In the genomic region with DNA sequence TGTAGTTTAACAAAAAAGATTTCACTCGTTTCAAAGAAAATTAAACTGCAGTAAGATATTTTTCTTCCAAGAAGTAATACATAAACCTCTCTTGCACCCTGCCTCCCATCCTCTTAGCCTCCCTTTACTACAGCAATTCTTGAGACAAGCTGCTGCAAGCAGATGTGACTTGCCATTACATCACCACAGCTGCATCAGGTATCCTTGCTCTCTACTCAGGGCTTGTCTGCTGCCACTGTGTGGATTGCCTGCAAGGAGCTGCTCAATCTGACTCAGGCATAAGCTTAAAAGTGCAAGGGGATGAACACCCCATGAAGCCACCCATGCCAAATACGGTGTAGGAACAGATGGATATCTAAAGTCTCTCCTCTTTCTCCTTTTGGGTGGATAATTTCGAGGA, we compare ENCODE assay signal across 18 cellular contexts.
A peak's percentile ranks its signal among the peaks of the same experiment; 100 is the strongest.
DNase-seq lines count a peak whose midpoint lies in the region; FAIRE-seq and TF ChIP-seq lines count a peak whose summit lies in the region.
"Had no signal": no experiment of that assay in that cellular context is flagged by ENCODE, and none has a peak within 500 bp of the region (broad histone marks: within the 10 kb centered on the region; RNA-seq: fewer than 3 reads in every experiment).

No MANE protein-coding gene starts in this region.

- H3K18ac ChIP-seq in trophoblast cell (ENCODE audit: low read length), result no peak overlapping the region

- H4K12ac ChIP-seq in trophoblast cell (ENCODE audit: low read depth, low read length), result no peak overlapping the region

- H2AK5ac ChIP-seq in trophoblast cell (ENCODE audit: low read length), result no peak overlapping the region

- H3K14ac ChIP-seq in trophoblast cell (ENCODE audit: low read length), result no peak overlapping the region

- no peak overlapping the region for H2BK12ac ChIP-seq in trophoblast cell (ENCODE audit: low read length)

- no peak overlapping the region for H2AFZ ChIP-seq in trophoblast cell (ENCODE audit: insufficient read depth, low read length, poor library complexity)
- H2AFZ ChIP-seq: GM23338 had no signal

- no peaks in the 10 kb centered on the region for H3K4me1 ChIP-seq in endodermal cell (ENCODE audit: control insufficient read depth, insufficient read depth, low read length)
- H3K4me1 ChIP-seq in trophoblast cell (ENCODE audit: control insufficient read depth in 1 of 2, insufficient read depth in 2 of 2, low read length in 2 of 2), result no peaks in the 10 kb centered on the region
- H3K4me1 ChIP-seq: BLaER1 treated with 17β-estradiol and CSF1 and Interleukin-3, amounts not matched to agents 10 nM and 100 nM had no signal

- no peaks in the 10 kb centered on the region for H3K36me3 Mint-ChIP-seq in endodermal cell (ENCODE audit: low read depth)
- H3K36me3 Mint-ChIP-seq: CD8-positive, alpha-beta T cell had no signal

- no peak for FAIRE-seq in bronchial epithelial cell (lab: Jason Lieb, UNC)
- FAIRE-seq: G401.6, GM12891, GM18507, HTR-8/SVneo had no signal

- 94 to 100% methylated on average over 1 to 3 of the region's 3 CpGs for WGBS in endodermal cell (ENCODE audit: insufficient coverage in 1 of 2, insufficient read length in 1 of 2), 2 experiments
- no CpG with 5 or more reads among the region's 3 CpGs for WGBS in trophoblast cell (ENCODE audit: extremely low coverage, insufficient coverage, insufficient read length)

- H3K27ac Mint-ChIP-seq in endodermal cell, result no peak overlapping the region
- H3K27ac Mint-ChIP-seq: B cell; CD8-positive, alpha-beta T cell; GM23338; HFFc6 had no signal

- H3K4ac ChIP-seq in trophoblast cell (ENCODE audit: low read depth, low read length), result no peak overlapping the region

- H4K8ac ChIP-seq in trophoblast cell (ENCODE audit: low read depth, low read length), result no peak overlapping the region

- TF ChIP-seq CTCF in bronchial epithelial cell (IDR thresholded peaks at IDR 0.05; ENCODE audit: insufficient read depth, low read length, severe bottlenecking), result no peak
- no peak for TF ChIP-seq CTCF in endodermal cell (conservative IDR thresholded peaks at IDR 0.05)

- H3K36me3 ChIP-seq in bronchial epithelial cell (ENCODE audit: control insufficient read depth, insufficient read depth, low read length), result no peaks in the 10 kb centered on the region
- H3K36me3 ChIP-seq in endodermal cell (ENCODE audit: control insufficient read depth, insufficient read depth, low read length), result no peaks in the 10 kb centered on the region
- no peaks in the 10 kb centered on the region for H3K36me3 ChIP-seq in trophoblast cell (ENCODE audit: control insufficient read depth in 1 of 2, insufficient read depth in 2 of 2, low read length in 2 of 2)
- H3K36me3 ChIP-seq: BLaER1 treated with 17β-estradiol and CSF1 and Interleukin-3, amounts not matched to agents 10 nM and 100 nM had no signal

- no peak overlapping the region for H4K91ac ChIP-seq in trophoblast cell (ENCODE audit: low read depth, low read length)

- no peak overlapping the region for H2BK5ac ChIP-seq in trophoblast cell (ENCODE audit: low read depth, low read length, poor library complexity)

- no peak overlapping the region for H3K4me2 ChIP-seq in trophoblast cell (ENCODE audit: low read length)
- H3K4me2 ChIP-seq: BLaER1 treated with 17β-estradiol and CSF1 and Interleukin-3, amounts not matched to agents 10 nM and 100 nM; GM23338 had no signal

- no peak overlapping the region for H3K23ac ChIP-seq in trophoblast cell (ENCODE audit: low read length)

- H3K27ac ChIP-seq in endodermal cell (ENCODE audit: low read depth, low read length) (no peak overlapping the region), trophoblast cell (ENCODE audit: low read depth, low read length) (no peak overlapping the region)
- H3K27ac ChIP-seq: BLaER1 treated with 17β-estradiol and CSF1 and Interleukin-3, amounts not matched to agents 10 nM and 100 nM had no signal

- H3K79me1 ChIP-seq in trophoblast cell (ENCODE audit: low read length), result no peaks in the 10 kb centered on the region

- H3K9ac ChIP-seq in endodermal cell (ENCODE audit: extremely low read depth, low read length, poor library complexity, severe bottlenecking), result no peak overlapping the region
- H3K9ac ChIP-seq in trophoblast cell (ENCODE audit: low read length), result peak overlapping the region; percentile 45
- H3K9ac ChIP-seq: BLaER1 treated with 17β-estradiol and CSF1 and Interleukin-3, amounts not matched to agents 10 nM and 100 nM had no signal

- DNase-seq in bronchial epithelial cell (ENCODE audit: low read depth) (peak; percentile 52), endodermal cell (peak; percentile 47), trophoblast cell (no peak), NCI-H1417 treated with DMSO at 0.1 percent for 48 hours (lab: John Stamatoyannopoulos, UW) (no peak)
- DNase-seq in stimulated activated CD4-positive, alpha-beta T cell treated with anti-CD3 and anti-CD28 coated beads, Interleukin-4, amount 100 ng/mL, for 1 hour, result no peak
- DNase-seq: Calu3; CD8-positive, alpha-beta T cell; H7; HFFc6; IMR-90 had no signal

- H3K27me3 ChIP-seq in bronchial epithelial cell (ENCODE audit: control insufficient read depth, insufficient read depth, low read length), result no peaks in the 10 kb centered on the region
- no peaks in the 10 kb centered on the region for H3K27me3 ChIP-seq in endodermal cell (ENCODE audit: control insufficient read depth, insufficient read depth, low read length, poor library complexity, severe bottlenecking)
- no peaks in the 10 kb centered on the region for H3K27me3 ChIP-seq in trophoblast cell (ENCODE audit: insufficient read depth, low read length)
- H3K27me3 ChIP-seq: BLaER1 treated with 17β-estradiol and CSF1 and Interleukin-3, amounts not matched to agents 10 nM and 100 nM had no signal

- no peak overlapping the region for H3K4me3 Mint-ChIP-seq in endodermal cell
- H3K4me3 Mint-ChIP-seq: B cell; CD8-positive, alpha-beta T cell; GM23338; HFFc6 had no signal

- H3K27me3 Mint-ChIP-seq in endodermal cell (ENCODE audit: insufficient read depth), result no peaks in the 10 kb centered on the region
- H3K27me3 Mint-ChIP-seq: B cell had no signal

- no peaks in the 10 kb centered on the region for H3K79me2 ChIP-seq in trophoblast cell (ENCODE audit: control insufficient read depth, insufficient read depth, low read length, poor library complexity)

- H3K9me3 ChIP-seq in endodermal cell (ENCODE audit: control insufficient read depth, low read length) (peaks cover 18% of the 10 kb centered on the region), iPS-18c (ENCODE audit: control insufficient read depth, insufficient read depth, low read length) (no peaks in the 10 kb centered on the region), trophoblast cell (ENCODE audit: insufficient read depth, low read depth, low read length) (no peaks in the 10 kb centered on the region)

- peaks cover 16% of the 10 kb centered on the region for H3K9me3 Mint-ChIP-seq in endodermal cell

- H3K4me3 ChIP-seq in bronchial epithelial cell (ENCODE audit: low read depth, low read length), result no peak overlapping the region
- no peak overlapping the region for H3K4me3 ChIP-seq in endodermal cell (ENCODE audit: low read length)
- 0 out of 2 replicates have a peak overlapping the region, but pooled peaks have one; percentile 5 for H3K4me3 ChIP-seq in iPS-18c (ENCODE audit: insufficient read depth, low read depth, low read length)
- H3K4me3 ChIP-seq in trophoblast cell (ENCODE audit: low read depth, low read length), result no peak overlapping the region
- H3K4me3 ChIP-seq: BLaER1 treated with 17β-estradiol and CSF1 and Interleukin-3, amounts not matched to agents 10 nM and 100 nM; GM23338 had no signal

- H3K4me1 Mint-ChIP-seq in endodermal cell, result no peaks in the 10 kb centered on the region
- H3K4me1 Mint-ChIP-seq: B cell had no signal

- H2BK120ac ChIP-seq in trophoblast cell (ENCODE audit: insufficient read depth, low read length, poor library complexity), result no peak overlapping the region

Comparison
In these comparisons a context has a peak if more than half of its experiments do, and no peak if none do; other contexts are left out.
1. DNase-seq: peak in bronchial epithelial cell (single experiment) and endodermal cell (single experiment); none in trophoblast cell (0 of 2), NCI-H1417 treated with DMSO at 0.1 percent for 48 hours (single experiment) and stimulated activated CD4-positive, alpha-beta T cell treated with anti-CD3 and anti-CD28 coated beads, Interleukin-4, amount 100 ng/mL, for 1 hour (single experiment).